In the genomic region with DNA sequence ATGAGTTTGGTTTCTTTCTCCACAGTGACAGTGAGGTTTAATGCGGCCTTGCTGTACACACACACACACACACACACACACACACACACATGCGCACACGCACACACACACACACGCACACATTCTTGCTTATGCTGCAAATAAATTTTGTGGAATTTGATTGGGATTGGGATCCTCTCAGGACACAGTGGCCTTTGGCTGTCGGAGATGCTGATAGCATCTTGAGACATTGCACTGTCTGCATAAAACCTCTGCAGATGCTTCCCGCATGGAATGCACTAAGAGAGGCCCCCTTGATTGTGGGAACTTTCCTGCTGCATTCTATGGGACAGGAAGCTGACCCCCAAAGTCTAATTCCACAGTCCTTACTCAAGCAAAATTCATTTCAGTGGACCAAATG, we compare ENCODE assay signal across 1 cellular context.
TF ChIP-seq lines count a peak whose summit lies in the region.

No MANE protein-coding gene starts in this region.

TF ChIP-seq in K562, 482 proteins besides CTCF, POLR2A, EP300 and RAD21 (continued from another document):
- TF ChIP-seq NEUROD1 (IDR thresholded peaks at IDR 0.05; ENCODE audit: borderline replicate concordance, low read depth, low read length, partially characterized antibody) (no peak), ADNP (tag; IDR thresholded peaks at IDR 0.05) (no peak), IRF9 (tag; IDR thresholded peaks at IDR 0.05) (no peak), ZNF507 (tag; conservative IDR thresholded peaks at IDR 0.05) (no peak), ETV1 (tag; conservative IDR thresholded peaks at IDR 0.05; ENCODE audit: low read depth) (no peak), CTCFL (IDR thresholded peaks at IDR 0.05; ENCODE audit: borderline replicate concordance, insufficient read depth, low read depth, low read length, poor library complexity, severe bottlenecking) (no peak), MCM3 (IDR thresholded peaks at IDR 0.05) (peak; percentile 74; the same call in 1 of the 2 replicates), IFI16 (CRISPR knock-in tag; IDR thresholded peaks at IDR 0.05) (no peak), ZNF586 (CRISPR knock-in tag; conservative IDR thresholded peaks at IDR 0.05) (no peak), ZZZ3 (IDR thresholded peaks at IDR 0.05) (no peak), CHD2 (IDR thresholded peaks at IDR 0.05; ENCODE audit: low read depth, low read length) (no peak), CREM (IDR thresholded peaks at IDR 0.05; ENCODE audit: low read depth) (no peak), ZFP30 (CRISPR knock-in tag; IDR thresholded peaks at IDR 0.05; ENCODE audit: borderline replicate concordance) (no peak), ZNF354B (CRISPR knock-in tag; IDR thresholded peaks at IDR 0.05) (no peak), MEIS2 (IDR thresholded peaks at IDR 0.05; ENCODE audit: partially characterized antibody) (peak; percentile 2), C11orf30 (IDR thresholded peaks at IDR 0.05; ENCODE audit: low read depth) (peak; percentile 29; the same call in 1 of the 2 replicates), ZNF316 (IDR thresholded peaks at IDR 0.05) (0 out of 2 replicates have a peak, but pooled peaks have one; percentile 7), CEBPG (CRISPR knock-in tag; IDR thresholded peaks at IDR 0.05) (no peak), CEBPG (tag; conservative IDR thresholded peaks at IDR 0.05 in 1 of 2, IDR thresholded peaks at IDR 0.05 in 1 of 2) (no peak)
- TF ChIP-seq, protein P1, sequence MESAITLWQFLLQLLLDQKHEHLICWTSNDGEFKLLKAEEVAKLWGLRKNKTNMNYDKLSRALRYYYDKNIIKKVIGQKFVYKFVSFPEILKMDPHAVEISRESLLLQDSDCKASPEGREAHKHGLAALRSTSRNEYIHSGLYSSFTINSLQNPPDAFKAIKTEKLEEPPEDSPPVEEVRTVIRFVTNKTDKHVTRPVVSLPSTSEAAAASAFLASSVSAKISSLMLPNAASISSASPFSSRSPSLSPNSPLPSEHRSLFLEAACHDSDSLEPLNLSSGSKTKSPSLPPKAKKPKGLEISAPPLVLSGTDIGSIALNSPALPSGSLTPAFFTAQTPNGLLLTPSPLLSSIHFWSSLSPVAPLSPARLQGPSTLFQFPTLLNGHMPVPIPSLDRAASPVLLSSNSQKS (CRISPR knock-in tag; IDR thresholded peaks at IDR 0.05): no peak
